12 cellular contexts compared by ENCODE assay signal in the genomic region with DNA sequence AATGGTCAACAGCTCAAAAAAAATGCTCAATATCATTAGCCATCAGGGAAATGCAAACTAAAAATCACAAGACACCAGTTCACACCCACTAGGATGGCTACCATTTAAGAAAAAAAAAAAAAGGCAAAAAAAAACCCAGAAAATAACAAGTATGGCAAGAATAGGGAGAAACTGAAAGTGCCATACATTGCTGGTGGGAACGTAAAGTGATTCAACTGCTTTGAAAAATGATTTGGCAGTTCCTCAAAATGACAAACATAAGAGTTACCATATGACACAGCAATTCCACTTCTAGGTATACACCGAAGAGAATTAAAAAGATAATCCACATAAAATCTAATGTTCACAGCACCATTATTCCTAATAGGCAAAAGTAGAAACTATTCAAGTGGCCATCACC. TPM values are rescaled to one million over a fixed set of nuclear protein-coding genes. Genes with fewer than 3 reads are reported as not detected.
DNase-seq lines count a peak whose midpoint lies in the region; ATAC-seq and TF ChIP-seq lines count a peak whose summit lies in the region.
"Had no signal": no experiment of that assay in that cellular context is flagged by ENCODE, and none has a peak within 500 bp of the region (broad histone marks: within the 10 kb centered on the region; RNA-seq: fewer than 3 reads in every experiment).

No MANE protein-coding gene starts in this region.

- peaks cover 54% of the 10 kb centered on the region for H3K36me3 Mint-ChIP-seq in T-helper 2 cell treated with Interferon-gamma antibody and Interleukin-4, amounts not matched to agents 5 μg/mL and 100 μg/mL, for 36 hours (ENCODE audit: low read depth)

- no peak overlapping the region for H3K4me3 ChIP-seq in osteoblast (ENCODE audit: insufficient read depth, low read length)
- H3K4me3 ChIP-seq: skin epidermis had no signal

- peak overlapping the region; percentile 36 for H3K27ac ChIP-seq in osteoblast (ENCODE audit: low read depth, low read length)
- H3K27ac ChIP-seq: skin epidermis had no signal

- peaks cover 92% of the 10 kb centered on the region for H3K79me2 ChIP-seq in osteoblast (ENCODE audit: insufficient read depth, low read length)

- H3K4me1 ChIP-seq in osteoblast (ENCODE audit: insufficient read depth, low read length): no peaks in the 10 kb centered on the region

- H2AFZ ChIP-seq in osteoblast (ENCODE audit: low read length): no peak overlapping the region

- no peak overlapping the region for H3K4me2 ChIP-seq in osteoblast (ENCODE audit: insufficient read depth, low read length)

- no peaks in the 10 kb centered on the region for H3K9me3 ChIP-seq in osteoblast (ENCODE audit: low read depth, low read length)

- ATAC-seq in GM18519 (IDR thresholded peaks at IDR 0.05; ENCODE audit: low FRiP score, unreplicated experiment) (peak; percentile 61), HG02642 (IDR thresholded peaks at IDR 0.05; ENCODE audit: poor library complexity, unreplicated experiment) (peak; percentile 62)

- TF ChIP-seq CTCF in osteoblast (IDR thresholded peaks at IDR 0.05; ENCODE audit: extremely low read depth, low read depth, low read length): no peak

- H3K9me3 Mint-ChIP-seq in T-helper 2 cell treated with Interferon-gamma antibody and Interleukin-4, amounts not matched to agents 5 μg/mL and 100 μg/mL, for 36 hours: no peaks in the 10 kb centered on the region

- intact Hi-C loops in head of caudate nucleus (cut with DNase I): no loop called here

- peaks cover 26% of the 10 kb centered on the region for H3K4me1 Mint-ChIP-seq in T-helper 2 cell treated with Interferon-gamma antibody and Interleukin-4, amounts not matched to agents 5 μg/mL and 100 μg/mL, for 36 hours (ENCODE audit: low read depth)

- H3K4me3 Mint-ChIP-seq in T-helper 2 cell treated with Interferon-gamma antibody and Interleukin-4, amounts not matched to agents 5 μg/mL and 100 μg/mL, for 36 hours: no peak overlapping the region

- peaks cover 62% of the 10 kb centered on the region for H3K36me3 ChIP-seq in osteoblast (ENCODE audit: insufficient read depth, low read length)

- no peaks in the 10 kb centered on the region for H3K27me3 Mint-ChIP-seq in T-helper 2 cell treated with Interferon-gamma antibody and Interleukin-4, amounts not matched to agents 5 μg/mL and 100 μg/mL, for 36 hours (ENCODE audit: low read depth)

- no peak for DNase-seq in T-helper 2 cell treated with Interferon-gamma antibody and Interleukin-4, amounts not matched to agents 5 μg/mL and 100 μg/mL, for 36 hours (ENCODE audit: low spot score)
- DNase-seq in osteoblast (ENCODE audit: insufficient read length, low spot score, missing footprints): no peak
- DNase-seq in head of caudate nucleus: no peak
- DNase-seq in ecto neural progenitor cell (ENCODE audit: low spot score): no peak
- DNase-seq in cerebellar cortex (ENCODE audit: low spot score): no peak
- DNase-seq: activated CD4-positive, CD25-positive, alpha-beta regulatory T cell; anterior cingulate cortex; HCEC 1CT; NCI-H1694 had no signal

- no peaks in the 10 kb centered on the region for H4K20me1 ChIP-seq in osteoblast (ENCODE audit: insufficient read depth, low read length)

- H3K27me3 ChIP-seq in osteoblast (ENCODE audit: insufficient read depth, low read length): no peaks in the 10 kb centered on the region

- peak overlapping the region; percentile 50 for H3K27ac Mint-ChIP-seq in T-helper 2 cell treated with Interferon-gamma antibody and Interleukin-4, amounts not matched to agents 5 μg/mL and 100 μg/mL, for 36 hours

RNA-seq across cellular contexts. Expression of a gene that starts 47.5 kb away (rescaled TPM):
- 313 and 324 TPM in 2 replicates for total RNA-seq in osteoblast
